In the genomic region with DNA sequence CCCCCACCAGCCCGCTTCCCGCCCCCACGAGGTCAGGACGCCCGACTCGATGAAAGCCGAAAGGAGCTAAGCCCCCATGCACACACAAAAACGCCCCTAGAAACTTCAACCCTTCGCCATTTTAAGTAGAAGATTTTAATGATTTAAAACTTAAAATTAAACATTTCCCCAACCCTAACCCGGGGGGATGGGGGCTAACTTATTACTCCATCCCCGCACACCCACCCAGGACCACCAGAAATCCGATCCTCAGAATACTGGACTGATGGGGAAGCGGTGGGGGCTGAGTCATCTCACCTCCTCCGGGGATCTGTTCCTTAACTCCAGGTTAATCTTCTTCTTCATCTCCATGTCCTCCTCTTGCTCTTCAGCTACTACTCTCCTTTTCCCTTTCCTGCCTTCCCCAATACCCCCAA, we compare ENCODE assay signal across 9 cellular contexts. TPM values are rescaled to one million over a fixed set of nuclear protein-coding genes. Genes with fewer than 3 reads are reported as not detected.
DNase-seq lines count a peak whose midpoint lies in the region; ATAC-seq and TF ChIP-seq lines count a peak whose summit lies in the region.
"Had no signal": no experiment of that assay in that cellular context is flagged by ENCODE, and none has a peak within 500 bp of the region (broad histone marks: within the 10 kb centered on the region; RNA-seq: fewer than 3 reads in every experiment).

No MANE protein-coding gene starts in this region.

- in situ Hi-C loops in GM13977 (cut with MboI; ENCODE audit: low pct_unique_long_range_greater_than_20kb, low sequenced_read_pairs, unreplicated experiment) = loop anchor here (25.0 kb wide), 1 partner anchor 727 kb away; a partner anchor contains a TSS

- POLR2A ChIA-PET in AG04450 (lab: Yijun Ruan, JAX) = interaction anchor here (0.8 kb wide), 1 partner anchor 23 kb away, joined by 3 read pairs; no protein-coding TSS in a partner anchor

- no peak for ATAC-seq in HG03378 (IDR thresholded peaks at IDR 0.05; ENCODE audit: unreplicated experiment)
- no peak for ATAC-seq in GM18867 (IDR thresholded peaks at IDR 0.05; ENCODE audit: unreplicated experiment)

- H3K4me3 ChIP-seq in AG04450 (ENCODE audit: low read depth, low read length) = peak overlapping the region; percentile 90
- peak overlapping the region; percentile 98 for H3K4me3 ChIP-seq in WERI-Rb-1 (ENCODE audit: low read depth, low read length)
- H3K4me3 ChIP-seq in skeletal muscle cell (ENCODE audit: low read depth, low read length) = peak overlapping the region; percentile 91

- H3K36me3 ChIP-seq in WERI-Rb-1 = peaks cover 22% of the 10 kb centered on the region

- H3K27me3 ChIP-seq in AG04450 (ENCODE audit: control insufficient read depth, insufficient read depth, low read length) (no peaks in the 10 kb centered on the region), WERI-Rb-1 (ENCODE audit: insufficient read depth, low read depth, severe bottlenecking) (no peaks in the 10 kb centered on the region)

- H3K27ac ChIP-seq in AG04450 (ENCODE audit: low read depth, low read length) (peak overlapping the region; percentile 61), WERI-Rb-1 (peak overlapping the region; percentile 95)

- no peaks in the 10 kb centered on the region; the same call in 1 of the 2 replicates for H3K9me3 ChIP-seq in AG04450 (ENCODE audit: control insufficient read depth, insufficient read depth, low read length)
- no peaks in the 10 kb centered on the region for H3K9me3 ChIP-seq in WERI-Rb-1 (ENCODE audit: severe bottlenecking)

- TF ChIP-seq CTCF in AG04450 (IDR thresholded peaks at IDR 0.05; ENCODE audit: low read depth, low read length) = no peak
- TF ChIP-seq CTCF in GM13977 (IDR thresholded peaks at IDR 0.05; ENCODE audit: extremely low read depth, insufficient read depth, missing control alignments) = peak; percentile 13
- TF ChIP-seq CTCF in WERI-Rb-1 (IDR thresholded peaks at IDR 0.05; ENCODE audit: low read depth, low read length) = 0 out of 2 replicates have a peak, but pooled peaks have one; percentile 17

- DNase-seq in AG04450 (ENCODE audit: low read depth, low spot score) (no peak), GM13977 (ENCODE audit: low spot score) (peak; percentile 53), WERI-Rb-1 (peak; percentile 46), foreskin melanocyte (peak; percentile 4), skeletal muscle cell (ENCODE audit: low read depth) (no peak), HPDE6-E6E7 (ENCODE audit: extremely low spot score) (no peak)

- CTCF ChIA-PET in AG04450 (lab: Charles Lee) = interaction anchor here (0.8 kb wide), 1 partner anchor 13 kb away, joined by 3 read pairs; no protein-coding TSS in a partner anchor

RNA-seq across cellular contexts. Expression of a gene that starts 0.5 kb away (rescaled TPM):
- polyA plus RNA-seq in AG04450 (2011; rRNA removed) = 16.8 and 22.7 TPM in 2 replicates
- 11.8 and 15.4 TPM in 2 replicates for polyA minus RNA-seq in AG04450 (2011; rRNA and poly(A)+ RNA removed)

RNA-seq across cellular contexts. Expression of a gene that starts 22.1 kb away (rescaled TPM):
- polyA plus RNA-seq in AG04450 (2011; rRNA removed) = 0.09 TPM in 2 replicates
- not detected in 2 replicates for polyA minus RNA-seq in AG04450 (2011; rRNA and poly(A)+ RNA removed)

RNA-seq across cellular contexts. Expression of a gene that starts 33.4 kb away (rescaled TPM):
- 117 and 121 TPM in 2 replicates for polyA plus RNA-seq in AG04450 (2011; rRNA removed)
- 94.3 and 106 TPM in 2 replicates for polyA minus RNA-seq in AG04450 (2011; rRNA and poly(A)+ RNA removed)

RNA-seq across cellular contexts. Expression of a gene that starts 37.1 kb away (rescaled TPM):
- polyA plus RNA-seq in AG04450 (2011; rRNA removed) = 78.3 and 79.3 TPM in 2 replicates
- polyA minus RNA-seq in AG04450 (2011; rRNA and poly(A)+ RNA removed) = 12.3 and 12.9 TPM in 2 replicates

RNA-seq across cellular contexts. Expression of a gene that starts 46.9 kb away (rescaled TPM):
- polyA plus RNA-seq in AG04450 (2011; rRNA removed) = 8.6 and 9.4 TPM in 2 replicates
- 12.6 and 17.8 TPM in 2 replicates for polyA minus RNA-seq in AG04450 (2011; rRNA and poly(A)+ RNA removed)
- polyA plus RNA-seq: immature natural killer cell had no signal

Comparison
In these comparisons a context has a peak if more than half of its experiments do, and no peak if none do; other contexts are left out.
1. DNase-seq: peak in GM13977 (single experiment), WERI-Rb-1 (single experiment) and foreskin melanocyte (single experiment); none in AG04450 (single experiment), skeletal muscle cell (single experiment) and HPDE6-E6E7 (single experiment).
2. Peak in every context shown above with its lines, with median percentiles within 50 percentile points of each other: H3K4me3 ChIP-seq.